ENCODE assay signal across 10 cellular contexts in the genomic region with DNA sequence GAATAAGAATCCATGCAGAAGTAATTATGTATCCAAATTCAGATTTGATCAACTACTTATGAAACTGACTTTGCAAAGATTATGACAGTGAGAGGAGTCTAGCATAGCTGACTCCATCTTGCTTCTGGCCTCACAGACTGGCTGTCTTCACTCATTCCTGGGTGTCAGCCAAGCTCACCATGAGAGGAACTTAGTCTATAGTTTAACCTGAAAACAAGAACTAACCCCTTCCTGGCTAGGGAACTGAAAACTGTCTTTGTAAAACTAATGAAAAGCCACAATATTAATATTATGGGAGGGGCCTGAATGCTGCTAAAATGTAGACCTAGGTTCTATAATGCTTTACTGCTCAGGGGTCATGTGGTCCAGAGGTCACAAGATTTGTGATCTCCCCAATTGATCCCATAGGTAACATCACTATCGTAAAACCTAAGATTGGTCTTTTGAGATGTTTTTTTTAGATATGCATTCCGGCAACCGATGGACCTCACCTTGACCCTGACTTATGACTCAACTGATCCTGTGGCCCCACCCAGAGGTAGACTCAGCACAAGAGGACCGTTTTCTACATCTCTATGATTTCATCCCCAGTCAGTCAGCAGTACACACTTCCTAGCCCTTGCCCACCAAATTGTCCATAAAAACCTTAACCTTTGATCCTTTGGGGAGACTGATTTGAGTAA. TPM values are rescaled to one million over a fixed set of nuclear protein-coding genes. Genes with fewer than 3 reads are reported as not detected.
DNase-seq lines count a peak whose midpoint lies in the region; ATAC-seq, FAIRE-seq and TF ChIP-seq lines count a peak whose summit lies in the region.
"Had no signal": no experiment of that assay in that cellular context is flagged by ENCODE, and none has a peak within 500 bp of the region (broad histone marks: within the 10 kb centered on the region; RNA-seq: fewer than 3 reads in every experiment).

No MANE protein-coding gene starts in this region.

- no peaks in the 10 kb centered on the region for H3K4me1 Mint-ChIP-seq in activated naive CD4-positive, alpha-beta T cell treated with anti-CD3 and anti-CD28 coated beads, Interleukin-2, amount 10 ng/mL, durations not matched to agents 7 days and 5 days
- H3K4me1 Mint-ChIP-seq in progenitor cell of endocrine pancreas (ENCODE audit: low read depth): peaks cover 6% of the 10 kb centered on the region

- CTCF ChIA-PET in activated naive CD4-positive, alpha-beta T cell treated with anti-CD3 and anti-CD28 coated beads, Interleukin-2, amount 10 ng/mL, durations not matched to agents 7 days and 5 days (lab: Charles Lee): interaction anchor here (2.0 kb wide), 1 partner anchor 558 kb away, joined by 5 read pairs; no protein-coding TSS in a partner anchor

- no peak overlapping the region for H3K4me3 Mint-ChIP-seq in activated naive CD4-positive, alpha-beta T cell treated with anti-CD3 and anti-CD28 coated beads, Interleukin-2, amount 10 ng/mL, durations not matched to agents 7 days and 5 days
- no peak overlapping the region for H3K4me3 Mint-ChIP-seq in progenitor cell of endocrine pancreas (ENCODE audit: low read depth)

- no peak for TF ChIP-seq CTCF in D721Med (IDR thresholded peaks at IDR 0.05; ENCODE audit: insufficient read depth, missing control alignments)
- no peak for TF ChIP-seq CTCF in astrocyte of the spinal cord (IDR thresholded peaks at IDR 0.05; ENCODE audit: low read depth, low read length)
- TF ChIP-seq CTCF in omental fat pad (IDR thresholded peaks at IDR 0.05): no peak
- no peak for TF ChIP-seq CTCF in WERI-Rb-1 (IDR thresholded peaks at IDR 0.05; ENCODE audit: low read depth, low read length)
- no peak for TF ChIP-seq CTCF in progenitor cell of endocrine pancreas (IDR thresholded peaks at IDR 0.05; ENCODE audit: unreplicated experiment)

- H3K27ac Mint-ChIP-seq in activated naive CD4-positive, alpha-beta T cell treated with anti-CD3 and anti-CD28 coated beads, Interleukin-2, amount 10 ng/mL, durations not matched to agents 7 days and 5 days: no peak overlapping the region
- no peak overlapping the region for H3K27ac Mint-ChIP-seq in progenitor cell of endocrine pancreas

- FAIRE-seq in D721Med (lab: Jason Lieb, UNC): peak; percentile 35
- FAIRE-seq: astrocyte had no signal

- no peak for DNase-seq in D721Med (ENCODE audit: insufficient read length, low spot score)
- DNase-seq in astrocyte of the spinal cord (ENCODE audit: low read depth, low spot score): peak; percentile 30
- no peak for DNase-seq in omental fat pad (ENCODE audit: low spot score)
- no peak for DNase-seq in activated naive CD4-positive, alpha-beta T cell treated with anti-CD3 and anti-CD28 coated beads, Interleukin-2, amount 10 ng/mL, durations not matched to agents 7 days and 5 days
- no peak for DNase-seq in WERI-Rb-1
- no peak for DNase-seq in progenitor cell of endocrine pancreas (ENCODE audit: low spot score, unreplicated experiment)

- in situ Hi-C loops in astrocyte of the spinal cord (cut with HindIII; ENCODE audit: low sequenced_read_pairs): no loop called here

- H3K36me3 Mint-ChIP-seq in activated naive CD4-positive, alpha-beta T cell treated with anti-CD3 and anti-CD28 coated beads, Interleukin-2, amount 10 ng/mL, durations not matched to agents 7 days and 5 days: no peaks in the 10 kb centered on the region
- peaks cover 4% of the 10 kb centered on the region for H3K36me3 Mint-ChIP-seq in progenitor cell of endocrine pancreas (ENCODE audit: insufficient read depth)

- no peaks in the 10 kb centered on the region for H3K36me3 ChIP-seq in WERI-Rb-1

- no peaks in the 10 kb centered on the region for H3K9me3 Mint-ChIP-seq in activated naive CD4-positive, alpha-beta T cell treated with anti-CD3 and anti-CD28 coated beads, Interleukin-2, amount 10 ng/mL, durations not matched to agents 7 days and 5 days
- no peaks in the 10 kb centered on the region for H3K9me3 Mint-ChIP-seq in progenitor cell of endocrine pancreas (ENCODE audit: low read depth)

- no peaks in the 10 kb centered on the region for H3K9me3 ChIP-seq in WERI-Rb-1 (ENCODE audit: severe bottlenecking)

- no peak overlapping the region for H3K4me3 ChIP-seq in astrocyte of the spinal cord (ENCODE audit: low read depth, low read length)
- no peak overlapping the region for H3K4me3 ChIP-seq in WERI-Rb-1 (ENCODE audit: low read depth, low read length)

- no peaks in the 10 kb centered on the region for H3K27me3 ChIP-seq in WERI-Rb-1 (ENCODE audit: insufficient read depth, low read depth, severe bottlenecking)

- H3K27me3 Mint-ChIP-seq in activated naive CD4-positive, alpha-beta T cell treated with anti-CD3 and anti-CD28 coated beads, Interleukin-2, amount 10 ng/mL, durations not matched to agents 7 days and 5 days: no peaks in the 10 kb centered on the region
- no peaks in the 10 kb centered on the region for H3K27me3 Mint-ChIP-seq in progenitor cell of endocrine pancreas

- H3K27ac ChIP-seq in WERI-Rb-1: no peak overlapping the region
- H3K27ac ChIP-seq: C4-2B had no signal

- ATAC-seq in GM19438 (IDR thresholded peaks at IDR 0.05; ENCODE audit: low read depth, unreplicated experiment): peak; percentile 72
- ATAC-seq in HG03095 (IDR thresholded peaks at IDR 0.05; ENCODE audit: unreplicated experiment): peak; percentile 80
- no peak for ATAC-seq in omental fat pad (ENCODE audit: low FRiP score)

RNA-seq across cellular contexts. Expression of a gene that starts 55.2 kb away (rescaled TPM):
- total RNA-seq in omental fat pad (10 to 100 TPM; 19.9 to 60.6 (median 37.3) TPM), progenitor cell of endocrine pancreas (108 and 120 TPM in 2 replicates)
